ENCODE assay signal across 14 cellular contexts in the genomic region with DNA sequence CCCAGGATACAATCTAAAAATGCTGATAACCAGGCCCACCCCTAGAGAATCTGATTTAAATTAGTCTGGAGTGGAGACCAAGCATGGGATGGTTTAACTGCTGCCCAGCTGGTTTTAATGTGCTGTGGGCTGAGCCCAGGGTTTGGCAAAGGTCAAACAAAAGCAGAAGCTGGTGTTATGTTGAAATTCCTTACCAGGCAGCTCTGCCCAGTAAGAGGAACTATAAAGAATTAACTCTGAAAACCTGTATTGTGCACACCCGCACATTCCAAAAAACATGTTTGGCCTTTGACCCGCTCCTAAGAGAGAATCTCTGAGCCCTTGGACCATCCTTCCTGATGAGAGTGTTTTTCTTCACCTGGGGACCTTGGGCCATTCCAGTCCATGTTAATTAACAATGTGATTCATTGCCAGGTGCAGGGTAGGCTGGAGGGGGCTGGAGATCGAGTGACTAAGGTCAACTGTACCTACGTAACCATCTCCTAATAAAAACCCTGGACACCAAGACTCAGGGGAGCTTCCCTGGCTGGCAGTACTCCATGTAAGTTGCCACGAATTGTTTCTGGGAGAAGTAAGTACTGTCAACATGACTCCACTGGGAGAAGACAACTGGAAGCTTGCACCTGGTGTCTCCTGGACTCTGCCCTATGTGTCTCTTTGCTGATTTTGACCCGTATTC. TPM values are rescaled to one million over a fixed set of nuclear protein-coding genes. Genes with fewer than 3 reads are reported as not detected.
DNase-seq lines count a peak whose midpoint lies in the region; ATAC-seq and TF ChIP-seq lines count a peak whose summit lies in the region.
"Had no signal": no experiment of that assay in that cellular context is flagged by ENCODE, and none has a peak within 500 bp of the region (broad histone marks: within the 10 kb centered on the region; RNA-seq: fewer than 3 reads in every experiment).

No MANE protein-coding gene starts in this region.

- TF ChIP-seq CTCF in spleen (IDR thresholded peaks at IDR 0.05 in 8 of 11, conservative IDR thresholded peaks at IDR 0.05 in 3 of 11), result no peak

- peak overlapping the region in 1 of 8 donors; percentile 27 for H3K4me3 ChIP-seq in spleen

- H3K27me3 ChIP-seq in spleen (replicated peaks in 1 of 7), result no peaks in the 10 kb centered on the region

- H3K27ac ChIP-seq in spleen, result peak overlapping the region in 7 of 8 donors; percentile 46 to 87 (median 68)

- ATAC-seq in left ventricle myocardium superior (peak; percentile 73), HG02798 (IDR thresholded peaks at IDR 0.05; ENCODE audit: poor library complexity, unreplicated experiment) (no peak)

- H3K4me1 ChIP-seq in spleen, result peaks cover 0 to 43% (median 3%) of the 10 kb centered on the region in 6 donors

- no peak for TF ChIP-seq POLR2A in spleen (IDR thresholded peaks at IDR 0.05)

- WGBS in spleen, 5 donors, result 60 to 87% (median 74%) methylated on average over 6 of the region's 6 CpGs

- H3K36me3 ChIP-seq in spleen, result no peaks in the 10 kb centered on the region

- intact Hi-C loops in left ventricle myocardium superior (cut with micrococcal nuclease) (no loop called here), spleen (cut with DNase I; ENCODE audit: low total_unique reads) (no loop called here)

- no peaks in the 10 kb centered on the region for H3K9me3 ChIP-seq in spleen

- DNase-seq in HCEC 1CT (peak; percentile 27), SIG-M5 (lab: John Stamatoyannopoulos, UW) (peak; percentile 39), left ventricle myocardium superior (no peak), spleen (no peak), DMS79 (lab: John Stamatoyannopoulos, UW) (no peak), NCI-H345 treated with DMSO at 0.1 percent for 48 hours (lab: John Stamatoyannopoulos, UW; ENCODE audit: unreplicated experiment) (no peak)
- DNase-seq in activated CD4-positive, alpha-beta T cell treated with anti-CD3 and anti-CD28 coated beads for 4 hours, result no peak
- DNase-seq: activated CD4-positive, alpha-beta T cell treated with anti-CD3 and anti-CD28 coated beads, Interleukin-2, amount 50 U/mL, for 1 hour; NCI-H1092 treated with DMSO at 0.1 percent for 48 hours had no signal

RNA-seq across cellular contexts. Expression of gene CCDC13, which starts 10.9 kb away (rescaled TPM):
- total RNA-seq in left ventricle myocardium superior (0.17 TPM), spleen (1 to 10 TPM in 6 of 7 donors, under 1 TPM in 1; 0.70 to 3.7 (median 1.4) TPM)
- under 1 TPM; 0.51 to 0.93 (median 0.70) TPM for polyA plus RNA-seq in spleen

RNA-seq across cellular contexts. Expression of gene HIGD1A, which starts 42.1 kb away (rescaled TPM):
- total RNA-seq in left ventricle myocardium superior, result 333 TPM
- total RNA-seq in spleen, result 10 to 100 TPM; 48.5 to 89.0 (median 58.8) TPM
- polyA plus RNA-seq in spleen, result 10 to 100 TPM; 39.4 to 86.6 (median 60.5) TPM

RNA-seq across cellular contexts. Expression of gene ACKR2, which starts 47.1 kb away (rescaled TPM):
- total RNA-seq in left ventricle myocardium superior (0.92 TPM), spleen (1 to 10 TPM in 5 of 7 donors, under 1 TPM in 2; 0.52 to 4.4 (median 1.2) TPM)
- under 1 TPM; 0.17 to 0.42 (median 0.33) TPM for polyA plus RNA-seq in spleen
- total RNA-seq: cerebellum had no signal

RNA-seq across cellular contexts. Expression of gene HHATL, which starts 59.6 kb away (rescaled TPM):
- total RNA-seq in left ventricle myocardium superior (463 TPM), spleen (not detected)
- under 1 TPM in 2 of 3 donors, not detected in 1; 0.13 to 0.42 TPM for polyA plus RNA-seq in spleen
- total RNA-seq: activated naive CD4-positive, alpha-beta T cell treated with anti-CD3 and anti-CD28 coated beads for 36 hours; cerebellum; kidney epithelial cell; omental fat pad had no signal

Comparison
In these comparisons a context has a peak if more than half of its experiments do, and no peak if none do; other contexts are left out.
1. DNase-seq: peak in HCEC 1CT (single experiment) and SIG-M5 (single experiment); none in left ventricle myocardium superior (single experiment), spleen (single experiment), DMS79 (single experiment), NCI-H345 treated with DMSO at 0.1 percent for 48 hours (single experiment) and activated CD4-positive, alpha-beta T cell treated with anti-CD3 and anti-CD28 coated beads for 4 hours (0 of 2).